ENCODE assay signal across 11 cellular contexts in the genomic region with DNA sequence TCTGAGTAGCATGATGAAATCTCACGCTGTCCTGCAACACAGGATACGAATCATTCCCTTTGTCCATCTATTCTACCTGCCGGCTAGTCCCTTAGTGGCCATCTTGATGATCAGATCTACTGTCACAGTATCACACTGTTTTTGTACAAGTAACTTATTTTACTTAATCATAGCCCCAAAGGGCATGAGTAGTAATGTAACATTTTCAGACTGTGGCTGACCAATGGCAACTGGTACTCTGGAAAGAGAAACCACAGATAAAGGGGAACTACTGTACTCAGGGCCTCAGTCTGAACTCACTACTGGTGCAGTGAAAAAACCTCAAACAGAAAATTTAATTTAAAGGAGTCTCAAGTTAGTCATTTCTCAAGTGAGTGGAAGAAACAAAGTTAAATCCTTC.
A peak's percentile ranks its signal among the peaks of the same experiment; 100 is the strongest.
DNase-seq lines count a peak whose midpoint lies in the region; ATAC-seq and TF ChIP-seq lines count a peak whose summit lies in the region.
"Had no signal": no experiment of that assay in that cellular context is flagged by ENCODE, and none has a peak within 500 bp of the region (broad histone marks: within the 10 kb centered on the region; RNA-seq: fewer than 3 reads in every experiment).

No MANE protein-coding gene starts in this region.

- no peak overlapping the region for H3K4me3 ChIP-seq in epithelial cell of esophagus (ENCODE audit: low read length)
- H3K4me3 ChIP-seq: thyroid gland had no signal

- no peak for TF ChIP-seq CTCF in epithelial cell of esophagus (IDR thresholded peaks at IDR 0.05; ENCODE audit: insufficient read depth, low read depth, low read length, missing control alignments)

- ATAC-seq in GM18858 (IDR thresholded peaks at IDR 0.05; ENCODE audit: unreplicated experiment) (peak; percentile 99), GM21717 (IDR thresholded peaks at IDR 0.05; ENCODE audit: unreplicated experiment) (peak; percentile 98), HG03442 (IDR thresholded peaks at IDR 0.05; ENCODE audit: unreplicated experiment) (peak; percentile 99)

- DNase-seq in epithelial cell of esophagus (ENCODE audit: low read depth) (peak; percentile 31), NCI-H510A (lab: John Stamatoyannopoulos, UW) (no peak), COLO829 (ENCODE audit: low spot score) (no peak)
- DNase-seq in activated naive CD4-positive, alpha-beta T cell (lab: John Stamatoyannopoulos, UW), result no peak
- no peak for DNase-seq in stimulated activated CD4-positive, alpha-beta T cell treated with anti-CD3 and anti-CD28 coated beads, Interleukin-4, amount 100 ng/mL, for 4 hours
- DNase-seq: DMS53; effector CD4-positive, alpha-beta T cell; thyroid gland had no signal
